Comparison of ENCODE assay signal across 8 cellular contexts in the genomic region with DNA sequence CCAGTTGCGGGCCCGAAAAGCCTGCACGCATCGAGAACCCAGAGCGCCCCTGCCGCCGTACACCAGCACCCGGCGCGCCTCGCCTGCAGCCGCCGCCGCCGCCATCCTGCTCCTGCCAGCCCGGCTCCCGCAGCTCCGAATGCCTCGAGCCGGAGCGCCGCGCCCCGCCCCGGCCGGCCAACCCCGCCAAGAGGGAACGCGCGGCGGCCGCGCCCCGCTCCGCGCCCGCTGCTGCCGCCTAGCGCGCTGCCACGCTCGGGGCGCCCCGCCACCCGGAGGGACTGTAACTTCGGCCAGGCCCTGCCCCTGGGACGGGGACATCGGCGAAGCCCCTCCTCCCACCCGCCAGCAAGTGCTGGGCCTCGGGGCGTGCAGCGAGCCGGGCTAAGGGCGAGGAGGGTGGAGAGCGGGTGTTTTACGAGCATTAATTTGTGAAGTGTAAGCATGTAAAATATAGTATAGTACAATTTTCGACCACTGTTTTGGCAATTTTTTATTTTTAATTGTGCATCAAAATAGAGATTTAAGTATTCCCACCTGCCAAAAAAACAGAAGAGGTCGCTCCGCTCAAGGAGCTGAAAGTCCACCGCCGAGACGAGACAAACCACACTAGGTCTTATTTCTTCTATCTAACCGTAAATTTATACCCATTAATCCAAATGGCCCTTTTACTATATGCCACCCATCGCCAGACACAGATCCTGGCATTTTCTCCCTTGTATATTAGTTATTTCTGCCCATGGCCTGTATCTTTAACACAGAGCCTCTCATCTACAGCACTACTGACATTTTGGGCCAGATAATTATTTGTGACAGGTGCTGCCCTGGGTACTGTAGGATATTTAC. TPM values are rescaled to one million over a fixed set of nuclear protein-coding genes. Genes with fewer than 3 reads are reported as not detected.
A peak's percentile ranks its signal among the peaks of the same experiment; 100 is the strongest.
DNase-seq lines count a peak whose midpoint lies in the region; ATAC-seq and TF ChIP-seq lines count a peak whose summit lies in the region.

A gene (minus strand): TSS at position 141 of the 846 bp plus-strand sequence. CDS start 36 bp downstream, at position 105.

- intact Hi-C loops in heart right ventricle (cut with DNase I) (loop anchor here in 2 of 10 donors (5.0 kb wide), 2 partner anchors 35 to 65 kb away; a partner anchor contains a TSS), posterior vena cava (cut with DNase I) (no loop called here)

- H3K36me3 ChIP-seq in KMS-11 (ENCODE audit: insufficient read depth) (no peaks in the 10 kb centered on the region), adipocyte (ENCODE audit: control insufficient read depth, insufficient read depth, low read length, severe bottlenecking) (peaks cover 25% of the 10 kb centered on the region), heart right ventricle (peaks cover 0 to 25% (median 4%) of the 10 kb centered on the region in 9 donors), upper lobe of left lung (peaks cover 0 to 18% (median 4%) of the 10 kb centered on the region in 4 donors)

- H3K36me3 Mint-ChIP-seq in T-cell: peaks cover 1% of the 10 kb centered on the region

- POLR2A ChIA-PET in T-cell (lab: Charles Lee): no interaction called here

- TF ChIP-seq CTCF in KMS-11 (conservative IDR thresholded peaks at IDR 0.05; ENCODE audit: low read depth, low read length) (peak; percentile 50; the same call in 1 of the 2 replicates), heart right ventricle (IDR thresholded peaks at IDR 0.05) (peak in 8 of 9 donors; percentile 5 to 67 (median 44)), upper lobe of left lung (IDR thresholded peaks at IDR 0.05) (peak; percentile 31 to 77 (median 70))

- DNase-seq in GF-D8 (lab: John Stamatoyannopoulos, UW) (peak; percentile 36), T-cell (peak; percentile 34 to 77 (median 56)), adipocyte (ENCODE audit: low read depth) (peak; percentile 91), heart right ventricle (peak; percentile 81 to 90), posterior vena cava (ENCODE audit: low spot score) (peak; percentile 91), upper lobe of left lung (peak; percentile 88 to 97)

- no peaks in the 10 kb centered on the region for H3K9me3 Mint-ChIP-seq in T-cell

- H3K27ac Mint-ChIP-seq in T-cell: peak within 1 kb of the TSS; percentile 80 to 96

- H3K27ac ChIP-seq in KMS-11 (peak within 1 kb of the TSS; percentile 56), heart right ventricle (peak within 1 kb of the TSS in 9 of 10 donors; percentile 64 to 85 (median 77)), upper lobe of left lung (peak within 1 kb of the TSS; percentile 70 to 88 (median 71))

- H2AFZ ChIP-seq in KMS-11 (ENCODE audit: low read depth): peak within 1 kb of the TSS; percentile 79

- CTCF ChIA-PET in T-cell (lab: Charles Lee): interaction anchor here (0.6 kb wide), 2 partner anchors 117 to 219 kb away, joined by 3 to 4 read pairs; no protein-coding TSS in a partner anchor

- TF ChIP-seq EP300 in upper lobe of left lung (IDR thresholded peaks at IDR 0.05): no peak

- no peaks in the 10 kb centered on the region for H3K9me3 ChIP-seq in adipocyte (ENCODE audit: control insufficient read depth, low read length)
- H3K9me3 ChIP-seq in heart right ventricle: no peaks in the 10 kb centered on the region
- no peaks in the 10 kb centered on the region for H3K9me3 ChIP-seq in upper lobe of left lung

- peak within 1 kb of the TSS; percentile 67 for H3K4me2 ChIP-seq in KMS-11

- H4K20me1 ChIP-seq in KMS-11 (ENCODE audit: insufficient read depth): no peaks in the 10 kb centered on the region

- peaks cover 9% of the 10 kb centered on the region; the same call in 1 of the 2 replicates for H3K79me2 ChIP-seq in KMS-11 (ENCODE audit: insufficient read depth, low read depth)

- peak in 1 of 4 donors; percentile 65 for TF ChIP-seq POLR2A in upper lobe of left lung (IDR thresholded peaks at IDR 0.05)

- peak; percentile 97 for ATAC-seq in GM21737 (IDR thresholded peaks at IDR 0.05; ENCODE audit: unreplicated experiment)
- ATAC-seq in T-cell (replicated peaks in 1 of 4): peak; percentile 94 to 95 (median 94)
- ATAC-seq in heart right ventricle: peak; percentile 88 to 96 (median 95)
- ATAC-seq in upper lobe of left lung (ENCODE audit: low FRiP score in 2 of 2): peak; percentile 92 to 97

- H3K4me3 ChIP-seq in KMS-11 (IDR thresholded peaks at IDR 0.05; ENCODE audit: insufficient read depth, low read depth, low read length): no peak within 1 kb of the TSS
- peak within 1 kb of the TSS; percentile 83 for H3K4me3 ChIP-seq in adipocyte (ENCODE audit: low read length)
- H3K4me3 ChIP-seq in heart right ventricle: peak within 1 kb of the TSS; percentile 62 to 93 (median 80)
- peak within 1 kb of the TSS; percentile 70 to 94 (median 88) for H3K4me3 ChIP-seq in upper lobe of left lung

- H3K4me1 ChIP-seq in KMS-11 (ENCODE audit: low read depth, poor library complexity, severe bottlenecking) (peaks cover 16% of the 10 kb centered on the region), adipocyte (ENCODE audit: control insufficient read depth, insufficient read depth, low read length) (peaks cover 19% of the 10 kb centered on the region), heart right ventricle (peaks cover 0 to 27% (median 19%) of the 10 kb centered on the region in 9 donors), upper lobe of left lung (peaks cover 14 to 43% (median 31%) of the 10 kb centered on the region in 4 donors)

- peaks cover 32 to 37% (median 37%) of the 10 kb centered on the region in 3 donors for H3K4me1 Mint-ChIP-seq in T-cell

- WGBS in heart right ventricle, 2 donors: 1 to 3% methylated on average over 45 to 64 of the region's 65 CpGs
- WGBS in upper lobe of left lung, 2 donors: 5 to 7% methylated on average over 15 to 20 of the region's 65 CpGs

- H3K27me3 ChIP-seq in KMS-11 (ENCODE audit: insufficient read depth, low read depth): no peaks in the 10 kb centered on the region
- H3K27me3 ChIP-seq in adipocyte (replicated peaks; ENCODE audit: control insufficient read depth, insufficient read depth, low read length): peaks cover 14% of the 10 kb centered on the region
- H3K27me3 ChIP-seq in heart right ventricle: peaks cover 0 to 18% (median under 1%) of the 10 kb centered on the region in 7 donors
- H3K27me3 ChIP-seq in upper lobe of left lung: no peaks in the 10 kb centered on the region

- peaks cover 6 to 7% of the 10 kb centered on the region in 2 donors for H3K27me3 Mint-ChIP-seq in T-cell

- H3K9ac ChIP-seq in KMS-11: peak within 1 kb of the TSS; percentile 79
- H3K9ac ChIP-seq in adipocyte (ENCODE audit: low read length): peak within 1 kb of the TSS; percentile 82

- peak within 1 kb of the TSS; percentile 94 to 98 (median 98) for H3K4me3 Mint-ChIP-seq in T-cell

RNA-seq across cellular contexts. Expression of the gene that starts here (rescaled TPM):
- total RNA-seq in T-cell: 10 to 100 TPM; 14.9 to 23.1 (median 20.0) TPM
- total RNA-seq in heart right ventricle: 10 to 100 TPM; 43.4 to 68.4 (median 58.4) TPM
- polyA plus RNA-seq in heart right ventricle: 10 to 100 TPM; 21.6 to 23.5 TPM
- total RNA-seq in posterior vena cava: 10 to 100 TPM; 11.9 to 20.2 TPM
- total RNA-seq in upper lobe of left lung: 10 to 100 TPM; 16.3 to 48.4 (median 22.7) TPM

Comparison
In these comparisons a context has a peak if more than half of its experiments do, and no peak if none do; other contexts are left out.
1. DNase-seq: peak in every context shown above with its lines; median percentile 92 in upper lobe of left lung; 91 in adipocyte; 91 in posterior vena cava; 86 in heart right ventricle; 56 in T-cell; 36 in GF-D8.